Comparison of ENCODE assay signal across 12 cellular contexts in the genomic region with DNA sequence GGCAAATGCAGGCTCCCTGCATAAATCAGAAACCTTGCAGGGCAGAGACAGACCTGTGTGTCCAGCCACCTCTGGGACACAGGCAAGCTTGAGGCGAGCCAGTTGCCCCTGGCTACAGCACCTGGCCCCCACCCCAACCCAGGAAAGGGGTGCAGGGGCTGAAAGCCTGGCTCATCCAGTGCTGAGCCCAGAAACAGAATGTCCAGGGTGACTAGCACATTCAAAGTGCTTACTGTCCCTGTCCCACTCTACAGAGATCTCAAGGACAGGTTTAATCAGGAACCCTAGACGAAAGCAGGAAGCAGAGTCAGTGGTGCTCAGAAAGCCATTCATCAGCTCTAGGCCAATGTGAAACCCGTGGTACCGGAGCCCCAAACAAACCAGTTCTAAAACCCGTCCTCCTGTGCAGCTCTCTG. TPM values are rescaled to one million over a fixed set of nuclear protein-coding genes. Genes with fewer than 3 reads are reported as not detected.
A peak's percentile ranks its signal among the peaks of the same experiment; 100 is the strongest.
DNase-seq lines count a peak whose midpoint lies in the region; ATAC-seq and TF ChIP-seq lines count a peak whose summit lies in the region.
"Had no signal": no experiment of that assay in that cellular context is flagged by ENCODE, and none has a peak within 500 bp of the region (broad histone marks: within the 10 kb centered on the region; RNA-seq: fewer than 3 reads in every experiment).

No MANE protein-coding gene starts in this region.

- H3K9me3 ChIP-seq in breast epithelium = no peaks in the 10 kb centered on the region
- H3K9me3 ChIP-seq in esophagus (ENCODE audit: control insufficient read depth in 2 of 2, insufficient read depth in 1 of 2, low read depth in 1 of 2, low read length in 1 of 2) = no peaks in the 10 kb centered on the region
- H3K9me3 ChIP-seq in upper lobe of right lung = no peaks in the 10 kb centered on the region
- H3K9me3 ChIP-seq: HAP-1, prostate gland had no signal

- H3K4me1 Mint-ChIP-seq in MCF 10A (ENCODE audit: insufficient read depth, unreplicated experiment) (no peaks in the 10 kb centered on the region), nephron (peaks cover 33% of the 10 kb centered on the region)
- peaks cover 19 to 22% of the 10 kb centered on the region in 2 donors for H3K4me1 Mint-ChIP-seq in effector memory CD8-positive, alpha-beta T cell (ENCODE audit: low read depth in 2 of 2)

- H3K36me3 Mint-ChIP-seq in MCF 10A (ENCODE audit: insufficient read depth, unreplicated experiment) = no peaks in the 10 kb centered on the region
- H3K36me3 Mint-ChIP-seq in nephron (ENCODE audit: low read depth) = no peaks in the 10 kb centered on the region
- peaks cover 4% of the 10 kb centered on the region for H3K36me3 Mint-ChIP-seq in effector memory CD8-positive, alpha-beta T cell (ENCODE audit: insufficient read depth)

- no peak overlapping the region for H3K27ac Mint-ChIP-seq in MCF 10A (ENCODE audit: low read depth, unreplicated experiment)
- peak overlapping the region; percentile 80 to 94 (median 80) for H3K27ac Mint-ChIP-seq in nephron
- peak overlapping the region in 1 of 2 donors; percentile 8 for H3K27ac Mint-ChIP-seq in effector memory CD8-positive, alpha-beta T cell
- H3K27ac Mint-ChIP-seq: T-helper 2 cell treated with Interferon-gamma antibody and Interleukin-4, amounts not matched to agents 5 μg/mL and 100 μg/mL, for 36 hours had no signal

- peak in 1 of 2 donors; percentile 68 for DNase-seq in breast epithelium (ENCODE audit: low spot score in 2 of 2)
- DNase-seq in MCF 10A (ENCODE audit: unreplicated experiment) = no peak
- DNase-seq in upper lobe of right lung = no peak
- DNase-seq in effector memory CD8-positive, alpha-beta T cell = no peak
- no peak for DNase-seq in activated CD4-positive, alpha-beta T cell treated with anti-CD3 and anti-CD28 coated beads, Interleukin-2, amount 50 U/mL, for 48 hours
- DNase-seq: activated naive CD4-positive, alpha-beta T cell treated with Interleukin-2 at 50 U/mL for 16 hours had no signal

- no peaks in the 10 kb centered on the region for H3K36me3 ChIP-seq in breast epithelium
- no peaks in the 10 kb centered on the region for H3K36me3 ChIP-seq in esophagus (ENCODE audit: control insufficient read depth in 2 of 2, insufficient read depth in 2 of 2, low read length in 1 of 2)
- H3K36me3 ChIP-seq in upper lobe of right lung = no peaks in the 10 kb centered on the region
- H3K36me3 ChIP-seq: HAP-1, prostate gland had no signal

- no peak for TF ChIP-seq POLR2A in breast epithelium (IDR thresholded peaks at IDR 0.05)

- no peaks in the 10 kb centered on the region for H3K27me3 ChIP-seq in breast epithelium
- no peaks in the 10 kb centered on the region for H3K27me3 ChIP-seq in esophagus (ENCODE audit: control insufficient read depth in 1 of 2, insufficient read depth in 2 of 2, low read length in 2 of 2)
- H3K27me3 ChIP-seq in upper lobe of right lung = no peaks in the 10 kb centered on the region

- TF ChIP-seq CTCF in breast epithelium (IDR thresholded peaks at IDR 0.05) (no peak), MCF 10A (IDR thresholded peaks at IDR 0.05; ENCODE audit: unreplicated experiment) (no peak), nephron (IDR thresholded peaks at IDR 0.05; ENCODE audit: unreplicated experiment in 3 of 3) (no peak), upper lobe of right lung (IDR thresholded peaks at IDR 0.05) (no peak)

- no peaks in the 10 kb centered on the region for H3K27me3 Mint-ChIP-seq in MCF 10A (ENCODE audit: insufficient read depth, unreplicated experiment)
- H3K27me3 Mint-ChIP-seq in nephron (ENCODE audit: low read depth) = no peaks in the 10 kb centered on the region
- peaks cover 0 to 3% of the 10 kb centered on the region in 2 donors for H3K27me3 Mint-ChIP-seq in effector memory CD8-positive, alpha-beta T cell

- H3K9me3 Mint-ChIP-seq in MCF 10A (ENCODE audit: unreplicated experiment) = no peaks in the 10 kb centered on the region
- no peaks in the 10 kb centered on the region for H3K9me3 Mint-ChIP-seq in nephron
- H3K9me3 Mint-ChIP-seq in effector memory CD8-positive, alpha-beta T cell = no peaks in the 10 kb centered on the region
- H3K9me3 Mint-ChIP-seq: T-helper 2 cell treated with Interferon-gamma antibody and Interleukin-4, amounts not matched to agents 5 μg/mL and 100 μg/mL, for 36 hours had no signal

- H3K4me3 ChIP-seq in breast epithelium (no peak overlapping the region), esophagus (ENCODE audit: low read depth in 1 of 2, low read length in 2 of 2) (no peak overlapping the region), upper lobe of right lung (no peak overlapping the region)
- H3K4me3 ChIP-seq: HAP-1, prostate gland had no signal

- CTCF ChIA-PET in MCF 10A (lab: Yijun Ruan, JAX) = no interaction called here

- intact Hi-C loops in breast epithelium (cut with DNase I; ENCODE audit: low total_unique reads) (no loop called here), MCF 10A (cut with micrococcal nuclease) (no loop called here), upper lobe of right lung (cut with DNase I) (no loop called here)

- H3K4me1 ChIP-seq in breast epithelium = peaks cover 2 to 36% of the 10 kb centered on the region in 2 donors
- peaks cover 0 to 2% of the 10 kb centered on the region in 2 donors for H3K4me1 ChIP-seq in esophagus (ENCODE audit: control insufficient read depth in 2 of 2, insufficient read depth in 2 of 2, low read length in 1 of 2)
- H3K4me1 ChIP-seq in upper lobe of right lung = peaks cover 28% of the 10 kb centered on the region

- POLR2A ChIA-PET in MCF 10A (lab: Yijun Ruan, JAX) = no interaction called here

- H3K27ac ChIP-seq in breast epithelium (peak overlapping the region; percentile 92 to 96), esophagus (ENCODE audit: low read depth in 2 of 2, low read length in 1 of 2) (peak overlapping the region; percentile 75), upper lobe of right lung (peak overlapping the region; percentile 70)
- H3K27ac ChIP-seq: prostate gland had no signal

- ATAC-seq in upper lobe of right lung (peak; percentile 48), HG03571 (IDR thresholded peaks at IDR 0.05; ENCODE audit: unreplicated experiment) (no peak)
- no peak for ATAC-seq in effector memory CD8-positive, alpha-beta T cell (replicated peaks)

- H3K4me3 Mint-ChIP-seq in MCF 10A (ENCODE audit: unreplicated experiment) (no peak overlapping the region), nephron (no peak overlapping the region)
- no peak overlapping the region for H3K4me3 Mint-ChIP-seq in effector memory CD8-positive, alpha-beta T cell
- H3K4me3 Mint-ChIP-seq: T-helper 2 cell treated with Interferon-gamma antibody and Interleukin-4, amounts not matched to agents 5 μg/mL and 100 μg/mL, for 36 hours had no signal

- no TSS peak for BruUV-seq in MCF 10A (replicated peaks; lab: Mats Ljungman, UMichigan)

- WGBS in esophagus, 2 donors = 29 to 54% methylated on average over 5 of the region's 5 CpGs

RNA-seq across cellular contexts. Expression of a gene that starts 31.9 kb away (rescaled TPM):
- total RNA-seq in breast epithelium = 10 to 100 TPM in 2 of 3 donors, 1 to 10 TPM in 1; 9.8 to 54.6 (median 36.7) TPM
- 1.7 and 2.8 TPM in 2 replicates for total RNA-seq in MCF 10A (2022)
- polyA plus RNA-seq in esophagus = 10 to 100 TPM; 41.4 to 46.0 TPM
- 43.6 TPM for total RNA-seq in upper lobe of right lung
